ENCODE assay signal across 8 cellular contexts in genomic region chr9:105243935-105244273, GRCh38. TPM values are rescaled to one million over a fixed set of nuclear protein-coding genes. Genes with fewer than 3 reads are reported as not detected.
DNase-seq lines count a peak whose midpoint lies in the region; ATAC-seq and TF ChIP-seq lines count a peak whose summit lies in the region.

No MANE protein-coding gene starts in this region.

- no peak for ATAC-seq in naive B cell (ENCODE audit: low read depth in 2 of 2)
- ATAC-seq in GM19397 (IDR thresholded peaks at IDR 0.05; ENCODE audit: unreplicated experiment): no peak
- no peak for ATAC-seq in HG02588 (IDR thresholded peaks at IDR 0.05; ENCODE audit: unreplicated experiment)
- ATAC-seq in omental fat pad (ENCODE audit: low FRiP score): no peak

- H2AFZ ChIP-seq in KMS-11 (ENCODE audit: low read depth): peak overlapping the region; percentile 71

- no peaks in the 10 kb centered on the region for H3K36me3 ChIP-seq in KMS-11 (ENCODE audit: insufficient read depth)

- peaks cover 40% of the 10 kb centered on the region for H3K79me2 ChIP-seq in KMS-11 (ENCODE audit: insufficient read depth, low read depth)

- peak overlapping the region; percentile 87 to 99 (median 92) for H3K4me3 Mint-ChIP-seq in naive B cell

- peak overlapping the region in 5 of 6 donors; percentile 42 to 91 (median 85) for H3K27ac Mint-ChIP-seq in naive B cell

- H3K27me3 Mint-ChIP-seq in naive B cell: peaks cover 0 to 10% (median 3%) of the 10 kb centered on the region in 3 donors

- no peaks in the 10 kb centered on the region for H3K9me3 Mint-ChIP-seq in naive B cell

- peak overlapping the region; percentile 72 for H3K9ac ChIP-seq in KMS-11

- H3K36me3 Mint-ChIP-seq in naive B cell: no peaks in the 10 kb centered on the region

- DNase-seq in AG09309 (ENCODE audit: low read depth): no peak
- DNase-seq in naive B cell: no peak
- DNase-seq in NCI-H82 (lab: John Stamatoyannopoulos, UW): no peak
- DNase-seq in omental fat pad (ENCODE audit: low spot score): no peak

- H3K4me1 Mint-ChIP-seq in naive B cell: peaks cover 13 to 22% (median 17%) of the 10 kb centered on the region in 3 donors

- H3K4me3 ChIP-seq in AG09309 (ENCODE audit: control insufficient read depth, low read depth, low read length) (peak overlapping the region; percentile 93), KMS-11 (IDR thresholded peaks at IDR 0.05; ENCODE audit: insufficient read depth, low read depth, low read length) (no peak overlapping the region)

- peaks cover 43% of the 10 kb centered on the region for H3K4me1 ChIP-seq in KMS-11 (ENCODE audit: low read depth, poor library complexity, severe bottlenecking)

- H3K27me3 ChIP-seq in KMS-11 (ENCODE audit: insufficient read depth, low read depth): no peaks in the 10 kb centered on the region

- TF ChIP-seq CTCF in AG09309 (IDR thresholded peaks at IDR 0.05; ENCODE audit: control insufficient read depth, insufficient read depth, low read depth, low read length, missing control alignments) (no peak), KMS-11 (conservative IDR thresholded peaks at IDR 0.05; ENCODE audit: low read depth, low read length) (no peak), omental fat pad (IDR thresholded peaks at IDR 0.05) (no peak)

- H3K4me2 ChIP-seq in KMS-11: peak overlapping the region; percentile 79

- H4K20me1 ChIP-seq in KMS-11 (ENCODE audit: insufficient read depth): no peaks in the 10 kb centered on the region

- H3K27ac ChIP-seq in KMS-11: peak overlapping the region; percentile 67
- H3K27ac ChIP-seq in cingulate gyrus (ENCODE audit: low read depth, low read length): peak overlapping the region; percentile 85

RNA-seq across cellular contexts. Expression of gene SLC44A1, which starts 0.5 kb away (rescaled TPM):
- 10 to 100 TPM; 12.9 to 24.6 (median 19.3) TPM for polyA plus RNA-seq in naive B cell (ENCODE audit: low read depth in 6 of 6)
- total RNA-seq in omental fat pad: 10 to 100 TPM; 35.4 to 62.3 (median 48.2) TPM
